19 cellular contexts compared by ENCODE assay signal in the genomic region with DNA sequence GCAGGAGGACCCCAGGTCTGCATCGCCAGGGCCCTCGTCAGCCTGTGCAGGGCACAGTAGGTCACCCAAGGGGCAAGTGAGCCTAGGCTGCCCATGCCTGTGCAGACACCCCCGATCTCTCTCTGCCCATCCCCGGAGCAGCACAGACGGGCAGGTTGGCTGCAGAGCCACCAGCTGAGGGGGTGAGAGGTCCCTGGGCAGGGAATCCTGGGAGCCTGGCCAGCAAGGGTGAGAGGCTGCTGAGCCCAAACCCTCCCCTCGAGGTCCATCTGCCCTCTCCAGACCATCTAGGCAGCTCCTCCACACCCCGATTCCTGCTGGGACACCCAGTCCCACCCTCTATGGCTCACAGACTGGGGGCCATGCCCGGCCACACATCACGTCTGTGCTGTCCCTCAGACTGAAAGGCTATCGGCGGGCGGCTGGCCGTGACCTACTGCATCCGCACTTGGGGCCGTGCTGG. TPM values are rescaled to one million over a fixed set of nuclear protein-coding genes. Genes with fewer than 3 reads are reported as not detected.
"Had no signal": no experiment of that assay in that cellular context is flagged by ENCODE, and none has a peak within 500 bp of the region (broad histone marks: within the 10 kb centered on the region; RNA-seq: fewer than 3 reads in every experiment).

No MANE protein-coding gene starts in this region.

- ATAC-seq: activated CD4-positive, CD25-positive, alpha-beta regulatory T cell treated with anti-CD3 and anti-CD28 coated beads, Interleukin-2, amount 50 U/mL, for 24 hours; activated naive CD4-positive, alpha-beta T cell treated with anti-CD3 and anti-CD28 coated beads, Interleukin-2, amount 50 U/mL, for 72 hours; esophagus mucosa; sciatic nerve had no signal

- H3K4me3 ChIP-seq: spleen, suprapubic skin, upper lobe of left lung had no signal

- H3K36me3 Mint-ChIP-seq: activated naive CD4-positive, alpha-beta T cell treated with anti-CD3 and anti-CD28 coated beads, Interleukin-2, amount 50 U/mL, for 72 hours; brain had no signal

- H3K9me3 ChIP-seq: spleen, suprapubic skin, upper lobe of left lung had no signal

- H3K27ac ChIP-seq: spleen, suprapubic skin, upper lobe of left lung had no signal

- H3K27me3 ChIP-seq: spleen, upper lobe of left lung had no signal

- H3K9me3 Mint-ChIP-seq: activated naive CD4-positive, alpha-beta T cell treated with anti-CD3 and anti-CD28 coated beads, Interleukin-2, amount 50 U/mL, for 72 hours; brain had no signal

- H3K27ac Mint-ChIP-seq: activated naive CD4-positive, alpha-beta T cell treated with anti-CD3 and anti-CD28 coated beads, Interleukin-2, amount 50 U/mL, for 72 hours had no signal

- DNase-seq: activated effector memory CD4-positive, alpha-beta T cell treated with Interleukin-2 at 50 U/mL for 16 hours; activated T-cell treated with anti-CD3 and anti-CD28 coated beads, Interleukin-2, amount 50 U/mL, for 1 hour; amniotic stem cell; cerebellar nuclear complex; midbrain; spleen; stimulated activated CD4-positive, alpha-beta T cell treated with anti-CD3 and anti-CD28 coated beads, Interleukin-2, amount 100 ng/mL, for 24 hours; stimulated activated naive CD4-positive, alpha-beta T cell treated with Interleukin-2 at 50 U/mL for 16 hours; T-helper 2 cell had no signal

RNA-seq across cellular contexts. Expression of gene GRIN1, which starts 21.7 kb away (rescaled TPM):
- total RNA-seq: dermis microvascular lymphatic vessel endothelial cell, liver, posterior vena cava, sciatic nerve had no signal
